1 cellular context compared by ENCODE assay signal in the genomic region with DNA sequence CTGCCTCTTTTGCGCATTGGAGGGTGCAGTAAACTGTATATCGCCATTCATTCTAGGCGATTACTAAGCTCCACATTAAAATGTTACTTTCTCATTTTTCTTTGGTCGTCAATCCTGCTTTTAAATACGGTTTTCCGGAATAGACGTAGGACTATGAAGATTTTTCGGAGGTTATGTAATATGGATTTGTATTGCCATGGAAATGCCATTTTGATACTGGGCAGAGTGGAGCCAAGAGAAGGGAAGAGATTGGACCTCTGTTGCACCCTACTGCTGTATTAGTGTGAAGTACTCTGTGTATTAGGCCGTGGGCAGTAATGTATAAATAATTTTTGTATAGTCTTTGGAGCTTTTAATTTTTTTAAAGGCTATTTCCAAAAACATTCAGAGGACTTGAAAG.
TF ChIP-seq lines count a peak whose summit lies in the region.

No MANE protein-coding gene starts in this region.

TF ChIP-seq in HEK293, 187 proteins besides CTCF, POLR2A, EP300 and RAD21 (continued from another document):
- no peak for TF ChIP-seq ZBTB26 (tag by site-specific recombination; optimal IDR thresholded peaks at IDR 0.05)
- no peak for TF ChIP-seq PRDM1 (tag by site-specific recombination; IDR thresholded peaks at IDR 0.05)
- TF ChIP-seq, protein P1, sequence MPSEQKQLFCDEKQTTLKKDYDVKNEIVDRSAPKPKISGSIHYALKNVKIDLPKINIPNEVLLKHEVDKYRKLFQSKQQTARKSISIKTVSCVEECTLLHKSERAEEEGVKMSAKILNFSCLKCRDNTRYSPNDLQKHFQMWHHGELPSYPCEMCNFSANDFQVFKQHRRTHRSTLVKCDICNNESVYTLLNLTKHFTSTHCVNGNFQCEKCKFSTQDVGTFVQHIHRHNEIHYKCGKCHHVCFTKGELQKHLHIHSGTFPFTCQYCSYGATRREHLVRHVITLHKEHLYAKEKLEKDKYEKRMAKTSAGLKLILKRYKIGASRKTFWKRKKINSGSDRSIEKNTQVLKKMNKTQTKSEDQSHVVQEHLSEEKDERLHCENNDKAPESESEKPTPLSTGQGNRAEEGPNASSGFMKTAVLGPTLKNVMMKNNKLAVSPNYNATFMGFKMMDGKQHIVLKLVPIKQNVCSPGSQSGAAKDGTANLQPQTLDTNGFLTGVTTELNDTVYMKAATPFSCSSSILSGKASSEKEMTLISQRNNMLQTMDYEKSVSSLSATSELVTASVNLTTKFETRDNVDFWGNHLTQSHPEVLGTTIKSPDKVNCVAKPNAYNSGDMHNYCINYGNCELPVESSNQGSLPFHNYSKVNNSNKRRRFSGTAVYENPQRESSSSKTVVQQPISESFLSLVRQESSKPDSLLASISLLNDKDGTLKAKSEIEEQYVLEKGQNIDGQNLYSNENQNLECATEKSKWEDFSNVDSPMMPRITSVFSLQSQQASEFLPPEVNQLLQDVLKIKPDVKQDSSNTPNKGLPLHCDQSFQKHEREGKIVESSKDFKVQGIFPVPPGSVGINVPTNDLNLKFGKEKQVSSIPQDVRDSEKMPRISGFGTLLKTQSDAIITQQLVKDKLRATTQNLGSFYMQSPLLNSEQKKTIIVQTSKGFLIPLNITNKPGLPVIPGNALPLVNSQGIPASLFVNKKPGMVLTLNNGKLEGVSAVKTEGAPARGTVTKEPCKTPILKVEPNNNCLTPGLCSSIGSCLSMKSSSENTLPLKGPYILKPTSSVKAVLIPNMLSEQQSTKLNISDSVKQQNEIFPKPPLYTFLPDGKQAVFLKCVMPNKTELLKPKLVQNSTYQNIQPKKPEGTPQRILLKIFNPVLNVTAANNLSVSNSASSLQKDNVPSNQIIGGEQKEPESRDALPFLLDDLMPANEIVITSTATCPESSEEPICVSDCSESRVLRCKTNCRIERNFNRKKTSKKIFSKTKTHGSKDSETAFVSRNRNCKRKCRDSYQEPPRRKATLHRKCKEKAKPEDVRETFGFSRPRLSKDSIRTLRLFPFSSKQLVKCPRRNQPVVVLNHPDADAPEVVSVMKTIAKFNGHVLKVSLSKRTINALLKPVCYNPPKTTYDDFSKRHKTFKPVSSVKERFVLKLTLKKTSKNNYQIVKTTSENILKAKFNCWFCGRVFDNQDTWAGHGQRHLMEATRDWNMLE (tag by site-specific recombination; conservative IDR thresholded peaks at IDR 0.05; ENCODE audit: low read depth), result no peak
- TF ChIP-seq, protein P2, sequence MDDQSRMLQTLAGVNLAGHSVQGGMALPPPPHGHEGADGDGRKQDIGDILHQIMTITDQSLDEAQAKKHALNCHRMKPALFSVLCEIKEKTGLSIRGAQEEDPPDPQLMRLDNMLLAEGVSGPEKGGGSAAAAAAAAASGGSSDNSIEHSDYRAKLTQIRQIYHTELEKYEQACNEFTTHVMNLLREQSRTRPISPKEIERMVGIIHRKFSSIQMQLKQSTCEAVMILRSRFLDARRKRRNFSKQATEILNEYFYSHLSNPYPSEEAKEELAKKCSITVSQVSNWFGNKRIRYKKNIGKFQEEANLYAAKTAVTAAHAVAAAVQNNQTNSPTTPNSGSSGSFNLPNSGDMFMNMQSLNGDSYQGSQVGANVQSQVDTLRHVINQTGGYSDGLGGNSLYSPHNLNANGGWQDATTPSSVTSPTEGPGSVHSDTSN (CRISPR knock-in tag; IDR thresholded peaks at IDR 0.05), result no peak
- no peak for TF ChIP-seq ZNF24 (tag by site-specific recombination; IDR thresholded peaks at IDR 0.05)
